Comparison of ENCODE assay signal across 1 cellular context in the genomic region with DNA sequence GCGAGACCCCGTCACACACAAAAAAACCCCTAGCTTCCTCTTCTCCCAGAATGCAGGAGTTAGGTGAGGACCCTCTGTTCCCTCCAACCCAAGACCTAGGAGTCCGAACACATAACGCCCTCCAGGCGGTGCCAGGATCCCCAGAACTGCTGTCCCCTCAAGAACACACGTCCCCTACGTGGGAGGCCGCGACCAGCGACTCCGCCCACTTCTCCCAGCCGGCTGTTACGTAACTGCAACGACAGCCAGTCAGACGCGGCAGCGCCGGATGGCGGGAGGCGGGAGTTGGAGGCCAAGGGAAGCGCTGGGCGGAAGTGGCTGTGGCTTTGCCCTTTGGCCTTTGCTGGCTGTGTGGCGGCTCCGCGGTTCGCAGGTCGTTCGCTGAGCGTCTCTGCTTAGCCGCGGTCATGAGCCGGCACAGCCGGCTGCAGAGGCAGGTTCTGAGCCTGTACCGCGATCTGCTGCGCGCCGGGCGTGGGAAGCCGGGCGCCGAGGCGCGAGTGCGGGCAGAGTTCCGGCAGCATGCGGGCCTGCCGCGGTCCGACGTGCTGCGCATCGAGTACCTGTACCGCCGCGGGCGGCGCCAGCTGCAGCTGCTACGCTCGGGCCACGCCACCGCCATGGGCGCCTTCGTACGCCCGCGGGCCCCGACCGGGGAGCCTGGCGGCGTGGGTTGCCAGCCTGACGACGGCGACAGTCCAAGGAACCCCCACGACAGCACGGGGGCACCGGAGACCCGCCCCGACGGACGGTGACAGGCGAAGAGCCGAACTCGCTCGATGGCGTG.
TF ChIP-seq lines count a peak whose summit lies in the region.

Gene SDHAF1, plus strand, starts transcription at position 321 of the 787 bp plus-strand sequence. Its CDS starts 87 bp downstream, at position 408.

TF ChIP-seq in A549, 52 proteins besides CTCF, POLR2A, EP300 and RAD21 (continued from another document):
- TF ChIP-seq, protein P1, sequence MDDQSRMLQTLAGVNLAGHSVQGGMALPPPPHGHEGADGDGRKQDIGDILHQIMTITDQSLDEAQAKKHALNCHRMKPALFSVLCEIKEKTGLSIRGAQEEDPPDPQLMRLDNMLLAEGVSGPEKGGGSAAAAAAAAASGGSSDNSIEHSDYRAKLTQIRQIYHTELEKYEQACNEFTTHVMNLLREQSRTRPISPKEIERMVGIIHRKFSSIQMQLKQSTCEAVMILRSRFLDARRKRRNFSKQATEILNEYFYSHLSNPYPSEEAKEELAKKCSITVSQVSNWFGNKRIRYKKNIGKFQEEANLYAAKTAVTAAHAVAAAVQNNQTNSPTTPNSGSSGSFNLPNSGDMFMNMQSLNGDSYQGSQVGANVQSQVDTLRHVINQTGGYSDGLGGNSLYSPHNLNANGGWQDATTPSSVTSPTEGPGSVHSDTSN (IDR thresholded peaks at IDR 0.05), result no peak; the same call in 1 of the 2 replicates
